In the genomic region with DNA sequence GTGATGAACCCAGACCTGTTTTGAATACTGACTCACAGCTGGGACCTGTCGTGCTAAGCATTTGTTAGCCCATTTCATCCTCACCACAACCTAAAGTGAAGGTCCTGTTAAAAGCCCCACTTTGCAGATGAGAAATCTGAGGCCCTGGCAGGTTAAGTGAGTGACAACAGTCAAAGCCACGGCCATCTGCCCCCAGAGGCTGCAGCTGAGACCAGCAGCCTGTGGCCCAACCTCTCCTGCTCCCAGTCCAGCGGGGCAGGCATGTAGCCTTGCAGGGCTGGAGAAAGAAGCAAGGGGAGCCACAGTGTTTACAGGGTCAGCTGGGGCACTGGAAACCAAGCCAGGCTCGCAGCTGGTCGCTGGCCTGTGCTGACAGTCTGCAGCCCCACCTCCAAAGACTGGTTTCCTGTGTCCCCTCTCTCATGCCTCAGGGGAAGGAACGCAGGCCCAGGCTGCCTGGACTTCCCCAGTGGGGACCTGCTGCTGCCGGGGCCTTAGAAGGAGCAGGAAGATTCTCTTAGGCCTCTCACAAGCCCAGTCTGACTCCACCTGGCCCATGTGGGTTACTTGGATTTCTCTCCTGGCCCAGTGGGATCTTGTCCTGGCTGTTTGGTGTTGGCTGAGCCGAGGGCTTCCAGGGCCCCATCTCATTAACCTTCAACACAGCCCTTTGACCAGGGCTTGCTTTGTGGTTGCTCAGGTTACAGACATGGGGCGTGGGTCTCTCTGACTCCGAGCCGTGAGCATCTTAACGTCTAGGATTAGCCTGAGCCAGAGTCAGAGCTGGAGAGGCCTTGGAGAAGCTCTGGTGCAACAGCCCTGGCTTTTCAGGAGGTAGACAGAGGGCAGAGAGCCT, we compare ENCODE assay signal across 8 cellular contexts. TPM values are rescaled to one million over a fixed set of nuclear protein-coding genes. Genes with fewer than 3 reads are reported as not detected.
DNase-seq lines count a peak whose midpoint lies in the region; ATAC-seq and TF ChIP-seq lines count a peak whose summit lies in the region.

No MANE protein-coding gene starts in this region.

- intact Hi-C loops in CD8-positive, alpha-beta T cell (cut with DNase I, micrococcal nuclease), result loop anchor here (2.0 to 10.0 kb wide), 4 partner anchors 23 to 293 kb away; partner anchors contain the start of genes ATG16L1 (in 2 of the 2) and DGKD (in 1 of the 2)
- intact Hi-C loops in vagina (cut with DNase I), result no loop called here

- H3K23ac ChIP-seq in mesendoderm (ENCODE audit: low read length), result no peak overlapping the region

- H2BK15ac ChIP-seq in mesendoderm (replicated peaks; ENCODE audit: low read depth), result no peak overlapping the region

- H3K4ac ChIP-seq in mesendoderm (ENCODE audit: low read depth, low read length), result no peak overlapping the region

- H3K9me3 ChIP-seq in CD8-positive, alpha-beta T cell (ENCODE audit: low read length), result no peaks in the 10 kb centered on the region
- no peaks in the 10 kb centered on the region for H3K9me3 ChIP-seq in vagina
- no peaks in the 10 kb centered on the region for H3K9me3 ChIP-seq in smooth muscle cell (replicated peaks; ENCODE audit: low read depth)

- no peaks in the 10 kb centered on the region for H3K79me2 ChIP-seq in mesendoderm (ENCODE audit: control insufficient read depth, insufficient read depth, low read length)
- H3K79me2 ChIP-seq in smooth muscle cell (ENCODE audit: low read depth), result no peaks in the 10 kb centered on the region

- H3K56ac ChIP-seq in mesendoderm (ENCODE audit: low read length), result peak overlapping the region; percentile 60

- H2BK120ac ChIP-seq in mesendoderm (ENCODE audit: low read depth, low read length), result no peak overlapping the region

- in situ Hi-C loops in brain microvascular endothelial cell (cut with HindIII; ENCODE audit: low pct_ligation_motif_present, low sequenced_read_pairs), result no loop called here

- no peaks in the 10 kb centered on the region for H3F3A ChIP-seq in smooth muscle cell (ENCODE audit: low read depth)

- no peaks in the 10 kb centered on the region for H3K27me3 ChIP-seq in CD8-positive, alpha-beta T cell (ENCODE audit: insufficient read depth, low read length)
- H3K27me3 ChIP-seq in brain microvascular endothelial cell (replicated peaks), result no peaks in the 10 kb centered on the region
- H3K27me3 ChIP-seq in mesendoderm (ENCODE audit: insufficient read depth, low read length, poor library complexity), result no peaks in the 10 kb centered on the region
- no peaks in the 10 kb centered on the region for H3K27me3 ChIP-seq in vagina
- H3K27me3 ChIP-seq in smooth muscle cell (ENCODE audit: low read depth), result no peaks in the 10 kb centered on the region

- no peaks in the 10 kb centered on the region for H3K9me3 Mint-ChIP-seq in CD8-positive, alpha-beta T cell

- peaks cover 55% of the 10 kb centered on the region for H3K4me1 Mint-ChIP-seq in CD8-positive, alpha-beta T cell (ENCODE audit: low read depth)

- H4K20me1 ChIP-seq in smooth muscle cell (ENCODE audit: low read depth), result no peaks in the 10 kb centered on the region

- peaks cover 6% of the 10 kb centered on the region for H3K36me3 ChIP-seq in CD8-positive, alpha-beta T cell (ENCODE audit: insufficient read depth, low read length)
- H3K36me3 ChIP-seq in brain microvascular endothelial cell (replicated peaks) (no peaks in the 10 kb centered on the region), mesendoderm (ENCODE audit: control insufficient read depth, insufficient read depth, low read length) (no peaks in the 10 kb centered on the region), vagina (no peaks in the 10 kb centered on the region), smooth muscle cell (ENCODE audit: low read depth) (no peaks in the 10 kb centered on the region)

- H3K27ac Mint-ChIP-seq in CD8-positive, alpha-beta T cell, result peak overlapping the region; percentile 94

- no peak overlapping the region for H3K18ac ChIP-seq in mesendoderm (ENCODE audit: low read length)

- ATAC-seq in CD8-positive, alpha-beta T cell, result peak; percentile 9
- peak; percentile 23 for ATAC-seq in GM19463 (IDR thresholded peaks at IDR 0.05; ENCODE audit: unreplicated experiment)
- ATAC-seq in HG03378 (IDR thresholded peaks at IDR 0.05; ENCODE audit: unreplicated experiment), result no peak

- no peak overlapping the region for H2AFZ ChIP-seq in smooth muscle cell (ENCODE audit: low read depth)

- CTCF ChIA-PET in CD8-positive, alpha-beta T cell (lab: Charles Lee), result interaction anchor here (1.1 to 4.2 kb wide), 10 partner anchors 8 to 261 kb away, joined by 3 to 38 read pairs (median 4); partner anchors contain the start of gene ATG16L1

- no peak overlapping the region for H2AK5ac ChIP-seq in mesendoderm (ENCODE audit: low read length)

- H3K4me3 ChIP-seq in CD8-positive, alpha-beta T cell (ENCODE audit: low read depth, low read length), result peak overlapping the region; percentile 83
- H3K4me3 ChIP-seq in brain microvascular endothelial cell (ENCODE audit: low read depth, low read length), result no peak overlapping the region
- no peak overlapping the region for H3K4me3 ChIP-seq in mesendoderm (ENCODE audit: low read length)
- peak overlapping the region; percentile 36 to 39 for H3K4me3 ChIP-seq in vagina
- no peak overlapping the region for H3K4me3 ChIP-seq in smooth muscle cell

- H4K5ac ChIP-seq in mesendoderm (ENCODE audit: low read length), result no peak overlapping the region

- no peak for TF ChIP-seq CTCF in CD8-positive, alpha-beta T cell (IDR thresholded peaks at IDR 0.05)
- peak; percentile 42 for TF ChIP-seq CTCF in brain microvascular endothelial cell (IDR thresholded peaks at IDR 0.05; ENCODE audit: low read depth, low read length, missing control alignments)
- TF ChIP-seq CTCF in vagina (IDR thresholded peaks at IDR 0.05), result no peak
- TF ChIP-seq CTCF in smooth muscle cell (IDR thresholded peaks at IDR 0.05; ENCODE audit: borderline replicate concordance, insufficient read depth, poor library complexity, severe bottlenecking), result no peak

- peaks cover 44% of the 10 kb centered on the region for H3K4me1 ChIP-seq in CD8-positive, alpha-beta T cell (ENCODE audit: insufficient read depth, low read length)
- H3K4me1 ChIP-seq in mesendoderm (ENCODE audit: control insufficient read depth, low read depth, low read length) (no peaks in the 10 kb centered on the region), vagina (peaks cover 6% of the 10 kb centered on the region), smooth muscle cell (ENCODE audit: low read depth) (no peaks in the 10 kb centered on the region)

- TF ChIP-seq POLR2A in vagina (IDR thresholded peaks at IDR 0.05), result no peak

- no peak overlapping the region for H3K9ac ChIP-seq in mesendoderm (ENCODE audit: low read length)
- H3K9ac ChIP-seq in smooth muscle cell (ENCODE audit: low read depth), result no peak overlapping the region

- peak in 2 of 7 experiments; percentile 35 to 41 for DNase-seq in CD8-positive, alpha-beta T cell
- DNase-seq in NCI-H526 treated with DMSO at 0.1 percent for 48 hours (lab: John Stamatoyannopoulos, UW), result peak; percentile 18
- no peak for DNase-seq in brain microvascular endothelial cell
- DNase-seq in mesendoderm, result peak; percentile 62
- DNase-seq in vagina (ENCODE audit: extremely low spot score in 2 of 2), result peak in 1 of 2 donors; percentile 82
- DNase-seq in smooth muscle cell (lab: John Stamatoyannopoulos, UW; ENCODE audit: unreplicated experiment), result no peak

- POLR2A ChIA-PET in CD8-positive, alpha-beta T cell (lab: Charles Lee), result interaction anchor here (0.9 to 5.6 kb wide), 9 partner anchors 8 to 206 kb away, joined by 3 to 89 read pairs (median 10); partner anchors contain the start of gene ATG16L1

- no peak overlapping the region for H2BK5ac ChIP-seq in mesendoderm (ENCODE audit: low read length)

- H3K4me3 Mint-ChIP-seq in CD8-positive, alpha-beta T cell, result peak overlapping the region; percentile 95

- H4K8ac ChIP-seq in mesendoderm (ENCODE audit: low read depth, low read length), result no peak overlapping the region

- no peaks in the 10 kb centered on the region for H3K27me3 Mint-ChIP-seq in CD8-positive, alpha-beta T cell (ENCODE audit: low read depth)

- H3K27ac ChIP-seq in CD8-positive, alpha-beta T cell (ENCODE audit: low read depth, low read length), result peak overlapping the region; percentile 64
- H3K27ac ChIP-seq in brain microvascular endothelial cell (no peak overlapping the region), mesendoderm (ENCODE audit: low read depth, low read length) (no peak overlapping the region), vagina (peak overlapping the region; percentile 14), smooth muscle cell (ENCODE audit: low read depth) (no peak overlapping the region)

- no peak overlapping the region for H3K4me2 ChIP-seq in mesendoderm (ENCODE audit: low read length)
- H3K4me2 ChIP-seq in smooth muscle cell, result no peak overlapping the region

- H3K36me3 Mint-ChIP-seq in CD8-positive, alpha-beta T cell, result peaks cover 53% of the 10 kb centered on the region

- WGBS in mesendoderm (ENCODE audit: extremely low coverage, insufficient coverage, low lambda C conversion rate), result no CpG with 5 or more reads among the region's 12 CpGs
- WGBS in smooth muscle cell (ENCODE audit: low lambda C conversion rate), result 58% methylated on average over 12 of the region's 12 CpGs

- H3K79me1 ChIP-seq in mesendoderm (ENCODE audit: low read length), result no peaks in the 10 kb centered on the region

RNA-seq across cellular contexts. Expression of gene INPP5D, which starts 1.7 kb away (rescaled TPM):
- 100 to 1,000 TPM; 105 to 121 TPM for total RNA-seq in CD8-positive, alpha-beta T cell
- polyA plus RNA-seq in mesendoderm (2013, experiment 1 of 2), result 1.6 TPM
- polyA plus RNA-seq in mesendoderm (2013, experiment 2 of 2), result 1.5 TPM
- total RNA-seq in vagina (33.4 TPM), smooth muscle cell (9.9 and 17.8 TPM in 2 replicates)
- 5.6 and 24.5 TPM in 2 replicates for polyA plus RNA-seq in smooth muscle cell

RNA-seq across cellular contexts. Expression of gene NEU2, which starts 29.3 kb away (rescaled TPM):
- not detected for total RNA-seq in CD8-positive, alpha-beta T cell
- not detected for polyA plus RNA-seq in mesendoderm (2013, experiment 1 of 2)
- polyA plus RNA-seq in mesendoderm (2013, experiment 2 of 2), result not detected
- total RNA-seq in vagina (not detected), smooth muscle cell (0.45 and 0.94 TPM in 2 replicates)
- not detected in 2 replicates for polyA plus RNA-seq in smooth muscle cell

RNA-seq across cellular contexts. Expression of gene NGEF, which starts 48.8 kb away (rescaled TPM):
- not detected for total RNA-seq in CD8-positive, alpha-beta T cell
- polyA plus RNA-seq in mesendoderm (2013, experiment 1 of 2), result 0.69 TPM
- polyA plus RNA-seq in mesendoderm (2013, experiment 2 of 2), result 0.81 TPM
- total RNA-seq in vagina, result 4.9 TPM
- not detected in 2 replicates for total RNA-seq in smooth muscle cell
- polyA plus RNA-seq in smooth muscle cell, result 0.09 and 1.4 TPM in 2 replicates

Comparison
In these comparisons a context has a peak if more than half of its experiments do, and no peak if none do; other contexts are left out.
1. DNase-seq: peak in NCI-H526 treated with DMSO at 0.1 percent for 48 hours (single experiment) and mesendoderm (single experiment); none in brain microvascular endothelial cell (single experiment) and smooth muscle cell (single experiment).
2. H3K27ac ChIP-seq: peak in CD8-positive, alpha-beta T cell (single experiment) and vagina (single experiment); none in brain microvascular endothelial cell (single experiment), mesendoderm (single experiment) and smooth muscle cell (single experiment).
3. H3K4me3 ChIP-seq: peak in CD8-positive, alpha-beta T cell (single experiment) and vagina (2 of 2); none in brain microvascular endothelial cell (single experiment), mesendoderm (single experiment) and smooth muscle cell (single experiment).